8 cellular contexts compared by ENCODE assay signal in the genomic region with DNA sequence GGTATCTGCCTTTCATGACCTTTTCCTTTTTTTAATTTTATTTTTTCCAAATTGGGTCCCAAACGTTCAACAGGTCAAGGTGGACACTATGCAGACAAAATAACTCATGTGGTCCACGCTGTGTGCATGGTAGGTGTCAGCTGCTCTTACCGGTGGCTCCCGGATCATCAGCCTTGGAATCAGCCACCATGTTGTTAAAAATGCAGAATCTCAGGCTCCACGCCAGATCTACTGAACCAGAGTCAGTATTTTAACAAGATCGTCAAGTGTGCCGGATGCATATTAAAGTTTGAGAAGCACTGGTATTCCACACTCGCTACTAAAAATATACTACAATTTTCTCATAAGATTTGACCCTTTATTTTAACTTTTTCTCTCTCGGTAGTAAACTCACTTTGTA. TPM values are rescaled to one million over a fixed set of nuclear protein-coding genes. Genes with fewer than 3 reads are reported as not detected.
A peak's percentile ranks its signal among the peaks of the same experiment; 100 is the strongest.
DNase-seq lines count a peak whose midpoint lies in the region; ATAC-seq, FAIRE-seq and TF ChIP-seq lines count a peak whose summit lies in the region.

No MANE protein-coding gene starts in this region.

- H3K9me3 ChIP-seq in SJCRH30 (replicated peaks) (no peaks in the 10 kb centered on the region), fibroblast of lung (ENCODE audit: control insufficient read depth, insufficient read depth, low read depth, low read length) (no peaks in the 10 kb centered on the region)

- no peaks in the 10 kb centered on the region for H3K36me3 ChIP-seq in SJCRH30
- H3K36me3 ChIP-seq in fibroblast of lung (ENCODE audit: control insufficient read depth, insufficient read depth, low read length), result no peaks in the 10 kb centered on the region

- H4K20me1 ChIP-seq in fibroblast of lung (ENCODE audit: control insufficient read depth, extremely low read depth, insufficient read depth, low read length), result no peaks in the 10 kb centered on the region

- H3K27ac ChIP-seq in SJCRH30 (peak overlapping the region; percentile 84), fibroblast of lung (ENCODE audit: insufficient read depth, low read length) (peak overlapping the region; percentile 22)

- peaks cover 8% of the 10 kb centered on the region for H3K4me1 ChIP-seq in SJCRH30
- H3K4me1 ChIP-seq in fibroblast of lung (ENCODE audit: control insufficient read depth, extremely low read depth, insufficient read depth, low read length), result peaks cover 6% of the 10 kb centered on the region

- H3K4me2 ChIP-seq in fibroblast of lung (ENCODE audit: extremely low read depth, insufficient read depth, low read length), result peak overlapping the region; percentile 61

- H3K27me3 ChIP-seq in SJCRH30, result no peaks in the 10 kb centered on the region
- no peaks in the 10 kb centered on the region for H3K27me3 ChIP-seq in fibroblast of lung (ENCODE audit: control insufficient read depth, insufficient read depth, low read length)

- DNase-seq in GM12865 (ENCODE audit: low read depth) (no peak), SJCRH30 (peak; percentile 41 to 66), fibroblast of lung (ENCODE audit: low read depth in 2 of 2) (no peak), retinal pigment epithelial cell (ENCODE audit: low read depth) (no peak), COLO829 (ENCODE audit: low spot score) (no peak), dedifferentiated amniotic fluid mesenchymal stem cell (ENCODE audit: extremely low spot score) (no peak), GM19239 (ENCODE audit: insufficient read length, low spot score) (no peak)

- H3K9ac ChIP-seq in fibroblast of lung (ENCODE audit: insufficient read depth, low read length), result peak overlapping the region; percentile 53

- no peak for ATAC-seq in HG03135 (IDR thresholded peaks at IDR 0.05; ENCODE audit: unreplicated experiment)

- H3K4me3 ChIP-seq in GM12865 (ENCODE audit: low read depth, low read length) (peak overlapping the region; percentile 46), SJCRH30 (peak overlapping the region; percentile 73), fibroblast of lung (replicated peaks in 1 of 4; ENCODE audit: control extremely low read depth in 1 of 4, insufficient read depth in 1 of 4, low read depth in 3 of 4, low read length in 4 of 4) (peak overlapping the region; percentile 48 to 69 (median 62)), retinal pigment epithelial cell (ENCODE audit: low read length) (peak overlapping the region; percentile 56)

- peak overlapping the region; percentile 42 for H2AFZ ChIP-seq in fibroblast of lung (ENCODE audit: low read length)

- no peak for FAIRE-seq in GM19239 (lab: Jason Lieb, UNC)

- H3K79me2 ChIP-seq in fibroblast of lung (ENCODE audit: control insufficient read depth, insufficient read depth, low read length), result peaks cover 3% of the 10 kb centered on the region

- TF ChIP-seq CTCF in GM12865 (IDR thresholded peaks at IDR 0.05; ENCODE audit: insufficient read depth, low read depth, low read length, missing control alignments) (no peak), fibroblast of lung (conservative IDR thresholded peaks at IDR 0.05 in 1 of 2, IDR thresholded peaks at IDR 0.05 in 1 of 2; ENCODE audit: low read depth in 1 of 2, low read length in 2 of 2) (no peak), retinal pigment epithelial cell (conservative IDR thresholded peaks at IDR 0.05; ENCODE audit: low read depth, low read length) (no peak)

RNA-seq across cellular contexts. Expression of a gene that starts 0.6 kb away (rescaled TPM):
- 36.5 and 38.8 TPM in 2 replicates for total RNA-seq in SJCRH30 (2014; rRNA removed; shearing (Covaris generic))
- 3.8 and 4.9 TPM in 2 replicates for total RNA-seq in fibroblast of lung
- polyA plus RNA-seq in fibroblast of lung, result 5.6 and 7.8 TPM in 2 replicates
- 4.9 and 8.8 TPM in 2 replicates for polyA plus RNA-seq in fibroblast of lung (2012)
- polyA minus RNA-seq in fibroblast of lung (ENCODE audit: low replicate concordance), result 8.6 and 20.4 TPM in 2 replicates

Comparison
In these comparisons a context has a peak if more than half of its experiments do, and no peak if none do; other contexts are left out.
1. DNase-seq: peak in SJCRH30 (2 of 2); none in GM12865 (single experiment), fibroblast of lung (0 of 2), retinal pigment epithelial cell (single experiment), COLO829 (single experiment), dedifferentiated amniotic fluid mesenchymal stem cell (single experiment) and GM19239 (single experiment).
2. Peak in every context shown above with its lines, with median percentiles within 50 percentile points of each other: H3K4me3 ChIP-seq.